In the genomic region with DNA sequence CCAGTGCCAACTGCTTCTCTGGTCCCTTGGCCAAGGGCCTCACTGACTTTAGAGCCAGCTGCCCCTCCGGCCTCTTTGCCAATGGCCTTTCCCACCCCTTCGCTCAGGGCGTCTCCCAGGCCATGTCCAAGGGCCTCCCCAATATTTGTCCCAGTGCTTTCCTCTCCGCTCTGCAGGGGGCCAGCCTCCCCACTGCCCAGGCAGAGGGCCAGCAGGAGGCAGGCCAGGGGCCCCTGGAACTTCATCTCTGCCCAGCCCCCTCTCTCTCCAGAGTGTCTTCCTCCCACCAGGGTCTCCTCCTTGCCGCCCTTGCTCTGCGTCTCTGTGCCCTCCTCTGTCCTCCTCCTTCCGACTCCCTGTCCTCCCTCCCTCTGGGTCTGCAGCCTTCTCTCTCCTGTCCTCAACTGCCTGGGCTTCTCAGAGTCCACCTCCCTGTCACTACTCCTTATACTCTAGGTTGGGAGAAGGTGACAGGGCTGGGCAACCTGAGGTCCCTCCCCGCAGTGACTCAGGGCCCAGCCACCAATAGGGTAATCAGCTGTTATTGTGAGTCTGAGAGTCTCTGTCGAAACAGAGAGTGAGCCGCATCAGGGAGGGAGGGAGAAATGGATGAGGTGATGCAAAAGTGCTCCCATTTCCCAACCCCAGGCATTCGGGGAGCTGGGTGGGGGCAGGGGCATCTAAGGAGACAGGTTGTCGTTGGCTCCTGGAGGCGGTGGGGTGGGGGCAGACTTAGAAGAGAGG, we compare ENCODE assay signal across 12 cellular contexts. TPM values are rescaled to one million over a fixed set of nuclear protein-coding genes. Genes with fewer than 3 reads are reported as not detected.
DNase-seq lines count a peak whose midpoint lies in the region; ATAC-seq, FAIRE-seq and TF ChIP-seq lines count a peak whose summit lies in the region.
"Had no signal": no experiment of that assay in that cellular context is flagged by ENCODE, and none has a peak within 500 bp of the region (broad histone marks: within the 10 kb centered on the region; RNA-seq: fewer than 3 reads in every experiment).

A gene with protein sequence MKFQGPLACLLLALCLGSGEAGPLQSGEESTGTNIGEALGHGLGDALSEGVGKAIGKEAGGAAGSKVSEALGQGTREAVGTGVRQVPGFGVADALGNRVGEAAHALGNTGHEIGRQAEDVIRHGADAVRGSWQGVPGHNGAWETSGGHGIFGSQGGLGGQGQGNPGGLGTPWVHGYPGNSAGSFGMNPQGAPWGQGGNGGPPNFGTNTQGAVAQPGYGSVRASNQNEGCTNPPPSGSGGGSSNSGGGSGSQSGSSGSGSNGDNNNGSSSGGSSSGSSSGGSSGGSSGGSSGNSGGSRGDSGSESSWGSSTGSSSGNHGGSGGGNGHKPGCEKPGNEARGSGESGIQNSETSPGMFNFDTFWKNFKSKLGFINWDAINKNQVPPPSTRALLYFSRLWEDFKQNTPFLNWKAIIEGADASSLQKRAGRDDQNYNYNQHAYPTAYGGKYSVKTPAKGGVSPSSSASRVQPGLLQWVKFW (minus strand): TSS at position 419 of the 744 bp plus-strand sequence. CDS start 174 bp downstream, at position 245.

- H3K27me3 ChIP-seq in foreskin keratinocyte: no peaks in the 10 kb centered on the region

- no peak within 1 kb of the TSS for H3K27ac Mint-ChIP-seq in osteocyte (ENCODE audit: unreplicated experiment)

- H3K36me3 Mint-ChIP-seq in osteocyte (ENCODE audit: unreplicated experiment): no peaks in the 10 kb centered on the region
- H3K36me3 Mint-ChIP-seq: activated naive CD4-positive, alpha-beta T cell treated with anti-CD3 and anti-CD28 coated beads, Interleukin-2, amount 50 U/mL, for 72 hours had no signal

- no peaks in the 10 kb centered on the region for H3K9me3 Mint-ChIP-seq in osteocyte (ENCODE audit: unreplicated experiment)
- H3K9me3 Mint-ChIP-seq: activated naive CD4-positive, alpha-beta T cell treated with anti-CD3 and anti-CD28 coated beads, Interleukin-2, amount 50 U/mL, for 72 hours had no signal

- peaks cover 15% of the 10 kb centered on the region for H3K4me1 Mint-ChIP-seq in osteocyte (ENCODE audit: unreplicated experiment)

- H3K4me3 Mint-ChIP-seq in osteocyte (ENCODE audit: unreplicated experiment): no peak within 1 kb of the TSS

- FAIRE-seq in G401.6 (lab: Jason Lieb, UNC): peak; percentile 95
- FAIRE-seq: D721Med, islet of Langerhans had no signal

- DNase-seq in SW480 (ENCODE audit: low spot score): peak; percentile 66
- DNase-seq in foreskin keratinocyte: peak in 1 of 2 donors; percentile 47
- DNase-seq in putamen (ENCODE audit: low spot score): peak; percentile 71
- DNase-seq in osteocyte (ENCODE audit: extremely low spot score, unreplicated experiment): no peak
- no peak for DNase-seq in activated CD4-positive, CD25-positive, alpha-beta regulatory T cell (lab: John Stamatoyannopoulos, UW)
- DNase-seq: stimulated activated CD4-positive, alpha-beta T cell treated with anti-CD3 and anti-CD28 coated beads, Interleukin-4, amount 100 ng/mL, for 1 hour had no signal

- peaks cover 37% of the 10 kb centered on the region for H3K27me3 Mint-ChIP-seq in osteocyte (ENCODE audit: unreplicated experiment)

- TF ChIP-seq CTCF in foreskin keratinocyte (conservative IDR thresholded peaks at IDR 0.05) (no peak), osteocyte (IDR thresholded peaks at IDR 0.05) (no peak)

- H3K27ac ChIP-seq in foreskin keratinocyte: no peak within 1 kb of the TSS

- H3K4me1 ChIP-seq in foreskin keratinocyte: no peaks in the 10 kb centered on the region

- ATAC-seq in foreskin keratinocyte: peak; percentile 35
- ATAC-seq in GM18498 (IDR thresholded peaks at IDR 0.05; ENCODE audit: unreplicated experiment): no peak
- no peak for ATAC-seq in GM21737 (IDR thresholded peaks at IDR 0.05; ENCODE audit: unreplicated experiment)
- ATAC-seq: activated naive CD4-positive, alpha-beta T cell treated with anti-CD3 and anti-CD28 coated beads, Interleukin-2, amount 50 U/mL, for 72 hours had no signal

RNA-seq across cellular contexts. Expression of the gene that starts here (rescaled TPM):
- total RNA-seq in foreskin keratinocyte: 264 and 272 TPM in 2 replicates
- 387 and 391 TPM in 2 replicates for polyA plus RNA-seq in foreskin keratinocyte
- not detected in 2 replicates for total RNA-seq in osteocyte

Comparison
In these comparisons a context has a peak if more than half of its experiments do, and no peak if none do; other contexts are left out.
1. RNA of the gene that starts here (total RNA-seq): 264 to 272 TPM in foreskin keratinocyte; not detected in osteocyte; every median in the first group is over 100 times any median in the second.
2. DNase-seq: peak in SW480 (single experiment) and putamen (single experiment); none in osteocyte (single experiment) and activated CD4-positive, CD25-positive, alpha-beta regulatory T cell (0 of 4).